In genomic region chr13:97321616-97322321, GRCh38 we compare ENCODE assay signal across 22 cellular contexts.
A peak's percentile ranks its signal among the peaks of the same experiment; 100 is the strongest.
DNase-seq lines count a peak whose midpoint lies in the region; ATAC-seq and TF ChIP-seq lines count a peak whose summit lies in the region.
"Had no signal": no experiment of that assay in that cellular context is flagged by ENCODE, and none has a peak within 500 bp of the region (broad histone marks: within the 10 kb centered on the region; RNA-seq: fewer than 3 reads in every experiment).

No MANE protein-coding gene starts in this region.

- H3K27ac ChIP-seq in psoas muscle, result peak overlapping the region; percentile 81
- H3K27ac ChIP-seq in Peyer's patch, result no peak overlapping the region
- no peak overlapping the region for H3K27ac ChIP-seq in lower lobe of right lung
- H3K27ac ChIP-seq: KMS-11, pancreas, suprapubic skin had no signal

- H3K36me3 ChIP-seq in psoas muscle (ENCODE audit: insufficient read depth in 1 of 2, low read depth in 1 of 2) (no peaks in the 10 kb centered on the region), Peyer's patch (no peaks in the 10 kb centered on the region), lower lobe of right lung (no peaks in the 10 kb centered on the region)
- H3K36me3 ChIP-seq: adrenal gland, pancreas, suprapubic skin had no signal

- no peak for TF ChIP-seq POLR2A in Peyer's patch (IDR thresholded peaks at IDR 0.05)

- no peaks in the 10 kb centered on the region for H3K27me3 ChIP-seq in psoas muscle (ENCODE audit: insufficient read depth in 3 of 3, low read length in 2 of 3)
- H3K27me3 ChIP-seq in Peyer's patch, result no peaks in the 10 kb centered on the region
- H3K27me3 ChIP-seq in lower lobe of right lung (ENCODE audit: low read depth), result no peaks in the 10 kb centered on the region
- H3K27me3 ChIP-seq: adrenal gland, pancreas, suprapubic skin had no signal

- intact Hi-C loops in left cardiac atrium (cut with DNase I), result no loop called here
- intact Hi-C loops in psoas muscle (cut with DNase I), result no loop called here
- intact Hi-C loops in lower lobe of right lung (cut with DNase I), result no loop called here

- peak; percentile 41 for DNase-seq in cerebellum (ENCODE audit: low spot score)
- DNase-seq in left cardiac atrium, result no peak
- peak in 1 of 2 donors; percentile 48 for DNase-seq in psoas muscle
- no peak for DNase-seq in Peyer's patch
- DNase-seq in lower lobe of right lung, result no peak
- no peak for DNase-seq in T-helper 2 cell
- DNase-seq: activated CD4-positive, alpha-beta T cell treated with anti-CD3 and anti-CD28 coated beads for 1 hour; activated naive CD4-positive, alpha-beta T cell; activated T-cell treated with anti-CD3 and anti-CD28 coated beads, Interleukin-2, amount 50 U/mL, for 24 hours; adrenal gland; AML-193; DND-41; effector CD8-positive, alpha-beta T cell; kidney glomerular epithelial cell; NCI-H146; OCI-M1; pancreas; SHP77 treated with DMSO at 0.1 percent for 48 hours had no signal

- H3K4me1 ChIP-seq in psoas muscle, result peaks cover 73% of the 10 kb centered on the region
- peaks cover 0 to 16% (median 1%) of the 10 kb centered on the region in 4 donors for H3K4me1 ChIP-seq in Peyer's patch
- H3K4me1 ChIP-seq in lower lobe of right lung, result peaks cover 37% of the 10 kb centered on the region

- H3K4me3 ChIP-seq in psoas muscle, result peak overlapping the region; percentile 3
- no peak overlapping the region for H3K4me3 ChIP-seq in Peyer's patch
- H3K4me3 ChIP-seq in lower lobe of right lung, result no peak overlapping the region
- H3K4me3 ChIP-seq: adrenal gland, pancreas, suprapubic skin had no signal

- H3K9me3 ChIP-seq in psoas muscle (no peaks in the 10 kb centered on the region), Peyer's patch (no peaks in the 10 kb centered on the region), lower lobe of right lung (no peaks in the 10 kb centered on the region)
- H3K9me3 ChIP-seq: adrenal gland, pancreas, suprapubic skin had no signal

- TF ChIP-seq CTCF in psoas muscle (IDR thresholded peaks at IDR 0.05), result no peak
- TF ChIP-seq CTCF in Peyer's patch (IDR thresholded peaks at IDR 0.05), result no peak
- TF ChIP-seq CTCF in lower lobe of right lung (IDR thresholded peaks at IDR 0.05), result no peak

- WGBS in psoas muscle, 3 donors, result 36 to 57% (median 37%) methylated on average over 7 of the region's 7 CpGs

- peak; percentile 21 to 30 for ATAC-seq in left cardiac atrium
- ATAC-seq in psoas muscle, result peak; percentile 66 to 88 (median 79)
- ATAC-seq in lower lobe of right lung, result no peak
- no peak for ATAC-seq in HG02763 (IDR thresholded peaks at IDR 0.05; ENCODE audit: unreplicated experiment)
- ATAC-seq: natural killer cell treated with Interleukin-12 subunit alpha and Interleukin-12 subunit beta and Interleukin-15 and Interleukin-18, amount 100 ng/mL, for 72 hours; pancreas had no signal

Comparison
In these comparisons a context has a peak if more than half of its experiments do, and no peak if none do; other contexts are left out.
1. ATAC-seq: peak in left cardiac atrium (2 of 2) and psoas muscle (4 of 4); none in lower lobe of right lung (0 of 2) and HG02763 (single experiment).